ENCODE assay signal across 1 cellular context in the genomic region with DNA sequence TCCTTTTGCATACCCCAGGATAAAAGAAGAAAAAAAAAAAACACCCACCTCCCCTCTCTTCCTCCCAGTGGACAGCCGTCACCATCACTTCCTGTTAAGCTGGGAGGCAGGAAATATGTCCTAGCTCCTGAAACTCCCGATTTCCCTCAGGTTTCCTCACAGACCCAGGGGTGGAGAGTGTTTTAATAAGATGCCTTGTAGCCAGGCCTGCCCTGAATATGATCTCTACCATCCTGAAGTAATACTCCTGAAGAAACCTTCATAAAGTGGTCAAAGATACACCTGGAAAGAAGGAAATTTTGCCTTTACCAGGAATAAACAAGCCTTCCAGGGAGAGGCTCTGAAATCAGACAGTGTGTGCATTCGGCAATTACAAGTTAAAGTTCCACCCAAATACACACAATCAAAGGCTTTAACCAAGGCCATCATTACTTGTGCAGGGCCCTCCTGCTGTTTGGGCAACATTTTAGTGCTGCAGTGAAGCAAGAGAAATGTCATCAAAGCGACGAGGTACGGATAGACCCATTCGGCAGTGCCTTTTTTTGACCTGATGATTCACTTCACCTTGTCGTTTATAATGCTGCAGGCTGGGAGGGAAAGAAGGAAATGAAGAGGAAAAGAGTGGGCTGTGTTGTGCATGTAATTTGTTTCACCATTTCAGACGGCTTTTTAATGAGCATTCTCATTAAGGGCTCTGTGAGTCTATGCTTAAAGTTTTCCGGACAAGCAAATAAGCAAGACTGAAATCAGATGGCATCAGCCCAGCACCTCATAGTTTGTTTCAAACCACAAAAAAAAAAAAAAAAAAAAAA.
TF ChIP-seq lines count a peak whose summit lies in the region.

No MANE protein-coding gene starts in this region.

TF ChIP-seq in HepG2, 621 proteins besides CTCF, POLR2A, EP300 and RAD21 (continued from another document and continues in another):
- TF ChIP-seq FOXA3 (CRISPR knock-in tag; IDR thresholded peaks at IDR 0.05) (peak; percentile 80), TOPORS (CRISPR knock-in tag; IDR thresholded peaks at IDR 0.05) (no peak), ARNT (IDR thresholded peaks at IDR 0.05) (no peak), SAP130 (CRISPR knock-in tag; IDR thresholded peaks at IDR 0.05; ENCODE audit: low read depth) (peak; percentile 85), RFX3 (CRISPR knock-in tag; IDR thresholded peaks at IDR 0.05) (no peak), SMYD3 (CRISPR knock-in tag; IDR thresholded peaks at IDR 0.05) (peak; percentile 61), ZNF7 (CRISPR knock-in tag; IDR thresholded peaks at IDR 0.05) (no peak), ZNF17 (CRISPR knock-in tag; IDR thresholded peaks at IDR 0.05) (no peak), SSRP1 (CRISPR knock-in tag; IDR thresholded peaks at IDR 0.05) (no peak), FOXK1 (CRISPR knock-in tag; IDR thresholded peaks at IDR 0.05; ENCODE audit: borderline replicate concordance, low read depth) (peak; percentile 52; the same call in 1 of the 2 replicates), FLYWCH1 (CRISPR knock-in tag; IDR thresholded peaks at IDR 0.05) (no peak), TBX2 (CRISPR knock-in tag; IDR thresholded peaks at IDR 0.05; ENCODE audit: borderline replicate concordance) (peak; percentile 76; the same call in 1 of the 2 replicates), MZF1 (CRISPR knock-in tag; IDR thresholded peaks at IDR 0.05; ENCODE audit: borderline replicate concordance) (no peak), ZNF569 (CRISPR knock-in tag; IDR thresholded peaks at IDR 0.05; ENCODE audit: borderline replicate concordance) (no peak), ZNF136 (CRISPR knock-in tag; IDR thresholded peaks at IDR 0.05; ENCODE audit: low read depth) (no peak), ZNF431 (CRISPR knock-in tag; IDR thresholded peaks at IDR 0.05; ENCODE audit: borderline replicate concordance, low read depth) (no peak), MEIS2 (CRISPR knock-in tag; IDR thresholded peaks at IDR 0.05) (peak; percentile 46; the same call in 1 of the 2 replicates), ZNF138 (CRISPR knock-in tag; IDR thresholded peaks at IDR 0.05; ENCODE audit: low read depth) (no peak), POGZ (CRISPR knock-in tag; IDR thresholded peaks at IDR 0.05) (no peak; the same call in 1 of the 2 replicates), SNAI1 (CRISPR knock-in tag; IDR thresholded peaks at IDR 0.05; ENCODE audit: borderline replicate concordance) (no peak), SIX4 (CRISPR knock-in tag; IDR thresholded peaks at IDR 0.05) (no peak), ZNF816 (CRISPR knock-in tag; IDR thresholded peaks at IDR 0.05; ENCODE audit: borderline replicate concordance) (no peak), ZNF232 (CRISPR knock-in tag; IDR thresholded peaks at IDR 0.05; ENCODE audit: borderline replicate concordance) (no peak), ARNTL (CRISPR knock-in tag; IDR thresholded peaks at IDR 0.05) (no peak), PRMT3 (CRISPR knock-in tag; IDR thresholded peaks at IDR 0.05; ENCODE audit: borderline replicate concordance, low read depth) (no peak)
- TF ChIP-seq, protein P1, sequence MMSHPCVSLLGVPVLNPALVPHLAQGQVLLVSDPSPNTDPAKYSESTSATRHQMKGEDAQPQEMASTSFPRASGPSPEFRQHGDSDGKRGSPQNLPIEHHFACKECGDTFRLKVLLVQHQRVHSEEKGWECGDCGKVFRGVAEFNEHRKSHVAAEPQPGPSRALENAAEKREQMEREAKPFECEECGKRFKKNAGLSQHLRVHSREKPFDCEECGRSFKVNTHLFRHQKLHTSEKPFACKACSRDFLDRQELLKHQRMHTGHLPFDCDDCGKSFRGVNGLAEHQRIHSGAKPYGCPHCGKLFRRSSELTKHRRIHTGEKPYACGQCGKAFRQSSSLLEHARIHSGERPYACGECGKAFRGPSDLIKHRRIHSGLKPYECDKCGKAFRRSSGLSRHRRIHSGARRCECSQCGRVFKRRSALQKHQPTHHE (CRISPR knock-in tag; IDR thresholded peaks at IDR 0.05; ENCODE audit: borderline replicate concordance), result no peak
- TF ChIP-seq, protein P2, sequence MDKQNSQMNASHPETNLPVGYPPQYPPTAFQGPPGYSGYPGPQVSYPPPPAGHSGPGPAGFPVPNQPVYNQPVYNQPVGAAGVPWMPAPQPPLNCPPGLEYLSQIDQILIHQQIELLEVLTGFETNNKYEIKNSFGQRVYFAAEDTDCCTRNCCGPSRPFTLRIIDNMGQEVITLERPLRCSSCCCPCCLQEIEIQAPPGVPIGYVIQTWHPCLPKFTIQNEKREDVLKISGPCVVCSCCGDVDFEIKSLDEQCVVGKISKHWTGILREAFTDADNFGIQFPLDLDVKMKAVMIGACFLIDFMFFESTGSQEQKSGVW (CRISPR knock-in tag; IDR thresholded peaks at IDR 0.05; ENCODE audit: borderline replicate concordance), result no peak
- TF ChIP-seq, protein P3, sequence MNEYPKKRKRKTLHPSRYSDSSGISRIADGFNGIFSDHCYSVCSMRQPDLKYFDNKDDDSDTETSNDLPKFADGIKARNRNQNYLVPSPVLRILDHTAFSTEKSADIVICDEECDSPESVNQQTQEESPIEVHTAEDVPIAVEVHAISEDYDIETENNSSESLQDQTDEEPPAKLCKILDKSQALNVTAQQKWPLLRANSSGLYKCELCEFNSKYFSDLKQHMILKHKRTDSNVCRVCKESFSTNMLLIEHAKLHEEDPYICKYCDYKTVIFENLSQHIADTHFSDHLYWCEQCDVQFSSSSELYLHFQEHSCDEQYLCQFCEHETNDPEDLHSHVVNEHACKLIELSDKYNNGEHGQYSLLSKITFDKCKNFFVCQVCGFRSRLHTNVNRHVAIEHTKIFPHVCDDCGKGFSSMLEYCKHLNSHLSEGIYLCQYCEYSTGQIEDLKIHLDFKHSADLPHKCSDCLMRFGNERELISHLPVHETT (CRISPR knock-in tag; conservative IDR thresholded peaks at IDR 0.05), result peak; percentile 39; the same call in 1 of the 2 replicates
- TF ChIP-seq, protein P4, sequence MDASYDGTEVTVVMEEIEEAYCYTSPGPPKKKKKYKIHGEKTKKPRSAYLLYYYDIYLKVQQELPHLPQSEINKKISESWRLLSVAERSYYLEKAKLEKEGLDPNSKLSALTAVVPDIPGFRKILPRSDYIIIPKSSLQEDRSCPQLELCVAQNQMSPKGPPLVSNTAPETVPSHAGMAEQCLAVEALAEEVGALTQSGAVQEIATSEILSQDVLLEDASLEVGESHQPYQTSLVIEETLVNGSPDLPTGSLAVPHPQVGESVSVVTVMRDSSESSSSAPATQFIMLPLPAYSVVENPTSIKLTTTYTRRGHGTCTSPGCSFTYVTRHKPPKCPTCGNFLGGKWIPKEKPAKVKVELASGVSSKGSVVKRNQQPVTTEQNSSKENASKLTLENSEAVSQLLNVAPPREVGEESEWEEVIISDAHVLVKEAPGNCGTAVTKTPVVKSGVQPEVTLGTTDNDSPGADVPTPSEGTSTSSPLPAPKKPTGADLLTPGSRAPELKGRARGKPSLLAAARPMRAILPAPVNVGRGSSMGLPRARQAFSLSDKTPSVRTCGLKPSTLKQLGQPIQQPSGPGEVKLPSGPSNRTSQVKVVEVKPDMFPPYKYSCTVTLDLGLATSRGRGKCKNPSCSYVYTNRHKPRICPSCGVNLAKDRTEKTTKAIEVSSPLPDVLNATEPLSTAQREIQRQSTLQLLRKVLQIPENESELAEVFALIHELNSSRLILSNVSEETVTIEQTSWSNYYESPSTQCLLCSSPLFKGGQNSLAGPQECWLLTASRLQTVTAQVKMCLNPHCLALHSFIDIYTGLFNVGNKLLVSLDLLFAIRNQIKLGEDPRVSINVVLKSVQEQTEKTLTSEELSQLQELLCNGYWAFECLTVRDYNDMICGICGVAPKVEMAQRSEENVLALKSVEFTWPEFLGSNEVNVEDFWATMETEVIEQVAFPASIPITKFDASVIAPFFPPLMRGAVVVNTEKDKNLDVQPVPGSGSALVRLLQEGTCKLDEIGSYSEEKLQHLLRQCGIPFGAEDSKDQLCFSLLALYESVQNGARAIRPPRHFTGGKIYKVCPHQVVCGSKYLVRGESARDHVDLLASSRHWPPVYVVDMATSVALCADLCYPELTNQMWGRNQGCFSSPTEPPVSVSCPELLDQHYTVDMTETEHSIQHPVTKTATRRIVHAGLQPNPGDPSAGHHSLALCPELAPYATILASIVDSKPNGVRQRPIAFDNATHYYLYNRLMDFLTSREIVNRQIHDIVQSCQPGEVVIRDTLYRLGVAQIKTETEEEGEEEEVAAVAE (CRISPR knock-in tag; IDR thresholded peaks at IDR 0.05; ENCODE audit: borderline replicate concordance), result peak; percentile 49; the same call in 1 of the 2 replicates
- TF ChIP-seq, protein P5, sequence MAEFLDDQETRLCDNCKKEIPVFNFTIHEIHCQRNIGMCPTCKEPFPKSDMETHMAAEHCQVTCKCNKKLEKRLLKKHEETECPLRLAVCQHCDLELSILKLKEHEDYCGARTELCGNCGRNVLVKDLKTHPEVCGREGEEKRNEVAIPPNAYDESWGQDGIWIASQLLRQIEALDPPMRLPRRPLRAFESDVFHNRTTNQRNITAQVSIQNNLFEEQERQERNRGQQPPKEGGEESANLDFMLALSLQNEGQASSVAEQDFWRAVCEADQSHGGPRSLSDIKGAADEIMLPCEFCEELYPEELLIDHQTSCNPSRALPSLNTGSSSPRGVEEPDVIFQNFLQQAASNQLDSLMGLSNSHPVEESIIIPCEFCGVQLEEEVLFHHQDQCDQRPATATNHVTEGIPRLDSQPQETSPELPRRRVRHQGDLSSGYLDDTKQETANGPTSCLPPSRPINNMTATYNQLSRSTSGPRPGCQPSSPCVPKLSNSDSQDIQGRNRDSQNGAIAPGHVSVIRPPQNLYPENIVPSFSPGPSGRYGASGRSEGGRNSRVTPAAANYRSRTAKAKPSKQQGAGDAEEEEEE (CRISPR knock-in tag; IDR thresholded peaks at IDR 0.05; ENCODE audit: borderline replicate concordance), result no peak
- TF ChIP-seq, protein P6, sequence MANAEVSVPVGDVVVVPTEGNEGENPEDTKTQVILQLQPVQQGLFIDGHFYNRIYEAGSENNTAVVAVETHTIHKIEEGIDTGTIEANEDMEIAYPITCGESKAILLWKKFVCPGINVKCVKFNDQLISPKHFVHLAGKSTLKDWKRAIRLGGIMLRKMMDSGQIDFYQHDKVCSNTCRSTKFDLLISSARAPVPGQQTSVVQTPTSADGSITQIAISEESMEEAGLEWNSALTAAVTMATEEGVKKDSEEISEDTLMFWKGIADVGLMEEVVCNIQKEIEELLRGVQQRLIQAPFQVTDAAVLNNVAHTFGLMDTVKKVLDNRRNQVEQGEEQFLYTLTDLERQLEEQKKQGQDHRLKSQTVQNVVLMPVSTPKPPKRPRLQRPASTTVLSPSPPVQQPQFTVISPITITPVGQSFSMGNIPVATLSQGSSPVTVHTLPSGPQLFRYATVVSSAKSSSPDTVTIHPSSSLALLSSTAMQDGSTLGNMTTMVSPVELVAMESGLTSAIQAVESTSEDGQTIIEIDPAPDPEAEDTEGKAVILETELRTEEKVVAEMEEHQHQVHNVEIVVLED (CRISPR knock-in tag; IDR thresholded peaks at IDR 0.05; ENCODE audit: borderline replicate concordance), result peak; percentile 41; the same call in 1 of the 2 replicates
- TF ChIP-seq, protein P7, sequence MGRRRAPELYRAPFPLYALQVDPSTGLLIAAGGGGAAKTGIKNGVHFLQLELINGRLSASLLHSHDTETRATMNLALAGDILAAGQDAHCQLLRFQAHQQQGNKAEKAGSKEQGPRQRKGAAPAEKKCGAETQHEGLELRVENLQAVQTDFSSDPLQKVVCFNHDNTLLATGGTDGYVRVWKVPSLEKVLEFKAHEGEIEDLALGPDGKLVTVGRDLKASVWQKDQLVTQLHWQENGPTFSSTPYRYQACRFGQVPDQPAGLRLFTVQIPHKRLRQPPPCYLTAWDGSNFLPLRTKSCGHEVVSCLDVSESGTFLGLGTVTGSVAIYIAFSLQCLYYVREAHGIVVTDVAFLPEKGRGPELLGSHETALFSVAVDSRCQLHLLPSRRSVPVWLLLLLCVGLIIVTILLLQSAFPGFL (CRISPR knock-in tag; IDR thresholded peaks at IDR 0.05), result no peak
- TF ChIP-seq, protein P8, sequence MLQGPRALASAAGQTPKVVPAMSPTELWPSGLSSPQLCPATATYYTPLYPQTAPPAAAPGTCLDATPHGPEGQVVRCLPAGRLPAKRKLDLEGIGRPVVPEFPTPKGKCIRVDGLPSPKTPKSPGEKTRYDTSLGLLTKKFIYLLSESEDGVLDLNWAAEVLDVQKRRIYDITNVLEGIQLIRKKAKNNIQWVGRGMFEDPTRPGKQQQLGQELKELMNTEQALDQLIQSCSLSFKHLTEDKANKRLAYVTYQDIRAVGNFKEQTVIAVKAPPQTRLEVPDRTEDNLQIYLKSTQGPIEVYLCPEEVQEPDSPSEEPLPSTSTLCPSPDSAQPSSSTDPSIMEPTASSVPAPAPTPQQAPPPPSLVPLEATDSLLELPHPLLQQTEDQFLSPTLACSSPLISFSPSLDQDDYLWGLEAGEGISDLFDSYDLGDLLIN (CRISPR knock-in tag; IDR thresholded peaks at IDR 0.05; ENCODE audit: borderline replicate concordance), result no peak
- TF ChIP-seq, protein P9, sequence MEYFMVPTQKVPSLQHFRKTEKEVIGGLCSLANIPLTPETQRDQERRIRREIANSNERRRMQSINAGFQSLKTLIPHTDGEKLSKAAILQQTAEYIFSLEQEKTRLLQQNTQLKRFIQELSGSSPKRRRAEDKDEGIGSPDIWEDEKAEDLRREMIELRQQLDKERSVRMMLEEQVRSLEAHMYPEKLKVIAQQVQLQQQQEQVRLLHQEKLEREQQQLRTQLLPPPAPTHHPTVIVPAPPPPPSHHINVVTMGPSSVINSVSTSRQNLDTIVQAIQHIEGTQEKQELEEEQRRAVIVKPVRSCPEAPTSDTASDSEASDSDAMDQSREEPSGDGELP (IDR thresholded peaks at IDR 0.05; ENCODE audit: borderline replicate concordance, low read depth), result 0 out of 2 replicates have a peak, but pooled peaks have one; percentile 12
- TF ChIP-seq, protein P10, sequence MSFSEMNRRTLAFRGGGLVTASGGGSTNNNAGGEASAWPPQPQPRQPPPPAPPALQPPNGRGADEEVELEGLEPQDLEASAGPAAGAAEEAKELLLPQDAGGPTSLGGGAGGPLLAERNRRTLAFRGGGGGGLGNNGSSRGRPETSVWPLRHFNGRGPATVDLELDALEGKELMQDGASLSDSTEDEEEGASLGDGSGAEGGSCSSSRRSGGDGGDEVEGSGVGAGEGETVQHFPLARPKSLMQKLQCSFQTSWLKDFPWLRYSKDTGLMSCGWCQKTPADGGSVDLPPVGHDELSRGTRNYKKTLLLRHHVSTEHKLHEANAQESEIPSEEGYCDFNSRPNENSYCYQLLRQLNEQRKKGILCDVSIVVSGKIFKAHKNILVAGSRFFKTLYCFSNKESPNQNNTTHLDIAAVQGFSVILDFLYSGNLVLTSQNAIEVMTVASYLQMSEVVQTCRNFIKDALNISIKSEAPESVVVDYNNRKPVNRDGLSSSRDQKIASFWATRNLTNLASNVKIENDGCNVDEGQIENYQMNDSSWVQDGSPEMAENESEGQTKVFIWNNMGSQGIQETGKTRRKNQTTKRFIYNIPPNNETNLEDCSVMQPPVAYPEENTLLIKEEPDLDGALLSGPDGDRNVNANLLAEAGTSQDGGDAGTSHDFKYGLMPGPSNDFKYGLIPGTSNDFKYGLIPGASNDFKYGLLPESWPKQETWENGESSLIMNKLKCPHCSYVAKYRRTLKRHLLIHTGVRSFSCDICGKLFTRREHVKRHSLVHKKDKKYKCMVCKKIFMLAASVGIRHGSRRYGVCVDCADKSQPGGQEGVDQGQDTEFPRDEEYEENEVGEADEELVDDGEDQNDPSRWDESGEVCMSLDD (CRISPR knock-in tag; IDR thresholded peaks at IDR 0.05; ENCODE audit: borderline replicate concordance), result no peak
